In the genomic region with DNA sequence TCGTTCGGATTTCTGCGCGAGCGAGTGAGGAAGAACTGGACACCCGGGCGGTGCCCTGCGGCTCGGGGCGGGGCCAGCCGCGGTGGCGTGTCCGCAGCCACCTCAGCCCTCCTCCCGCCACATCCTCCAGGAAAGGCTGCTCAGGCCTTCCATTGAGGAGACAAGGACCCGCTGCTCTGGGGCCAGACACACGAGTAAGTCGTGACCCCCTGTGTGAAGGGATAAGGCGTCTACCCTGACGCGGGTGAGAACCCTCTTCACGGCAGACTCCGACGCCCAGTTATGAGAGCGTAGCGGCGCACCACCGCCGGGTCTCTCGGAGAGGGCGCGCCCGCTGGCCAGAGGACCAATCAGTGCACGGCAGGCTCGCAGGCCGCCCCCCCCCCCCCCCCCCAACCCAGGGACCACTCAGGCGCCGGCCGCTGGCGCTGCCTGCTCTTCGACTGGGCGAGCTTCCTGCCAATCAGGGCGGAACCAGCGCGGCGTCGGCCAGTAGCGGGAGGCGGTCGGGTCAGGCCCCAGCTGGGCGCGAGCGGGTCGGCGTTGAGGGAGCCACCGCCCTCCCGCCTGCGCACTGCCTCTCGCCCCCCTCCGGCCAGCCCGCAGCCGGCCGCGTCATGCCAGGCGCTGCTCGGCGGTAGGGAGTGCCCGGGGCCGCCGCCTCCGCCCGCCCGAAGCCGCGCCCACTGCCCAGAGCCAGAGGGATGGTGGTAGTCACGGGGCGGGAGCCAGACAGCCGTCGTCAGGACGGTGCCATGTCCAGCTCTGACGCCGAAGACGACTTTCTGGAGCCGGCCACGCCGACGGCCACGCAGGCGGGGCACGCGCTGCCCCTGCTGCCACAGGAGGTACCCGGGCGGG, we compare ENCODE assay signal across 8 cellular contexts. TPM values are rescaled to one million over a fixed set of nuclear protein-coding genes. Genes with fewer than 3 reads are reported as not detected.
A peak's percentile ranks its signal among the peaks of the same experiment; 100 is the strongest.
DNase-seq lines count a peak whose midpoint lies in the region; ATAC-seq and TF ChIP-seq lines count a peak whose summit lies in the region.

A gene (plus strand): TSS at position 521 of the 861 bp plus-strand sequence. CDS start 184 bp downstream, at position 705.

- peak; percentile 89 to 97 for DNase-seq in NCI-H526 (lab: John Stamatoyannopoulos, UW)
- DNase-seq in activated CD4-positive, alpha-beta T cell treated with anti-CD3 and anti-CD28 coated beads for 48 hours = peak; percentile 96
- peak; percentile 97 for DNase-seq in colonic mucosa
- DNase-seq in left colon = peak; percentile 97 to 99
- peak; percentile 85 to 88 for DNase-seq in stimulated activated CD4-positive, alpha-beta T cell treated with anti-CD3 and anti-CD28 coated beads, Interleukin-1b, Interleukin-23, amount 100 ng/mL, for 4 hours (ENCODE audit: low read depth in 2 of 2)

- H3K4me1 ChIP-seq in BLaER1 (peaks cover 55% of the 10 kb centered on the region), colonic mucosa (peaks cover 7% of the 10 kb centered on the region)

- H3K9me3 ChIP-seq in BLaER1 = no peaks in the 10 kb centered on the region
- no peaks in the 10 kb centered on the region for H3K9me3 ChIP-seq in colonic mucosa

- peak; percentile 91 for ATAC-seq in GM19328 (IDR thresholded peaks at IDR 0.05; ENCODE audit: unreplicated experiment)
- peak; percentile 88 for ATAC-seq in HG03469 (IDR thresholded peaks at IDR 0.05; ENCODE audit: unreplicated experiment)
- ATAC-seq in left colon = peak; percentile 89

- H3K27ac ChIP-seq in BLaER1 = peak within 1 kb of the TSS; percentile 74
- H3K27ac ChIP-seq in colonic mucosa = peak within 1 kb of the TSS; percentile 88

- H4K20me1 ChIP-seq in BLaER1 = no peaks in the 10 kb centered on the region

- peak within 1 kb of the TSS; percentile 90 for H3K4me2 ChIP-seq in BLaER1

- peak within 1 kb of the TSS; percentile 82 for H3K9ac ChIP-seq in BLaER1
- H3K9ac ChIP-seq in colonic mucosa (ENCODE audit: low read depth in 2 of 2, low read length in 2 of 2) = peak within 1 kb of the TSS; percentile 90 to 94

- H3K27me3 ChIP-seq in BLaER1 = no peaks in the 10 kb centered on the region
- H3K27me3 ChIP-seq in colonic mucosa = no peaks in the 10 kb centered on the region

- H3K4me3 ChIP-seq in BLaER1 = peak within 1 kb of the TSS; percentile 85
- H3K4me3 ChIP-seq in colonic mucosa = peak within 1 kb of the TSS; percentile 64

- no peak for TF ChIP-seq CTCF in colonic mucosa (IDR thresholded peaks at IDR 0.05)

- peaks cover 7% of the 10 kb centered on the region; the same call in 1 of the 2 replicates for H3K36me3 ChIP-seq in BLaER1
- H3K36me3 ChIP-seq in colonic mucosa = no peaks in the 10 kb centered on the region

- intact Hi-C loops in colonic mucosa (cut with DNase I) (loop anchor here (1.0 kb wide), 1 partner anchor 26 kb away; no protein-coding TSS in a partner anchor), left colon (cut with DNase I, micrococcal nuclease) (no loop called here)

RNA-seq across cellular contexts. Expression of the gene that starts here (rescaled TPM):
- total RNA-seq in colonic mucosa (1 to 10 TPM; 4.1 to 6.1 TPM), left colon (1 to 10 TPM; 5.6 to 8.6 TPM)

Comparison
In these comparisons a context has a peak if more than half of its experiments do, and no peak if none do; other contexts are left out.
1. Peak in every context shown above with its lines: DNase-seq, ATAC-seq, H3K4me3 ChIP-seq and H3K27ac ChIP-seq.